In genomic region chr13:112587359-112587766, GRCh38 we compare ENCODE assay signal across 8 cellular contexts. TPM values are rescaled to one million over a fixed set of nuclear protein-coding genes. Genes with fewer than 3 reads are reported as not detected.
A peak's percentile ranks its signal among the peaks of the same experiment; 100 is the strongest.
DNase-seq lines count a peak whose midpoint lies in the region; ATAC-seq lines count a peak whose summit lies in the region.

No MANE protein-coding gene starts in this region.

- peaks cover 3% of the 10 kb centered on the region for H3K27me3 Mint-ChIP-seq in CD4-positive, CD25-positive, alpha-beta regulatory T cell

- H3K9ac ChIP-seq in mucosa of rectum (ENCODE audit: low read depth in 1 of 2, low read length in 2 of 2): peak overlapping the region; percentile 85 to 89

- H3K36me3 ChIP-seq in CD4-positive, CD25-positive, alpha-beta regulatory T cell (ENCODE audit: control insufficient read depth, insufficient read depth, low read length): no peaks in the 10 kb centered on the region
- H3K36me3 ChIP-seq in mucosa of rectum (ENCODE audit: control insufficient read depth in 2 of 2, insufficient read depth in 2 of 2, low read length in 2 of 2): no peaks in the 10 kb centered on the region

- peak; percentile 56 to 57 for ATAC-seq in CD4-positive, CD25-positive, alpha-beta regulatory T cell (ENCODE audit: low read depth in 2 of 2)
- ATAC-seq in HG03457 (IDR thresholded peaks at IDR 0.05; ENCODE audit: unreplicated experiment): peak; percentile 43

- H3K9me3 Mint-ChIP-seq in CD4-positive, CD25-positive, alpha-beta regulatory T cell: peaks cover 0 to 4% (median 0%) of the 10 kb centered on the region in 7 donors

- DNase-seq in CD4-positive, CD25-positive, alpha-beta regulatory T cell: peak; percentile 40 to 61 (median 57)
- DNase-seq in GM19240 (ENCODE audit: insufficient read length, low spot score): peak; percentile 39
- DNase-seq in NOMO-1 (lab: John Stamatoyannopoulos, UW; ENCODE audit: unreplicated experiment in 2 of 2): peak; percentile 71 to 83
- peak; percentile 69 for DNase-seq in activated T-cell treated with anti-CD3 and anti-CD28 coated beads for 24 hours (ENCODE audit: low read depth)
- no peak for DNase-seq in epithelial cell of prostate (ENCODE audit: low read depth, low spot score)
- peak; percentile 50 to 62 for DNase-seq in stimulated activated CD8-positive, alpha-beta memory T cell treated with anti-CD3 and anti-CD28 coated beads, Interleukin-4, amount 100 ng/mL, for 4 hours (ENCODE audit: low read depth in 2 of 2, low spot score in 1 of 2)

- H3K27ac ChIP-seq in CD4-positive, CD25-positive, alpha-beta regulatory T cell (ENCODE audit: insufficient read depth, low read length, poor library complexity, severe bottlenecking): peak overlapping the region; percentile 78
- peak overlapping the region; percentile 91 for H3K27ac ChIP-seq in epithelial cell of prostate
- peak overlapping the region; percentile 95 to 97 for H3K27ac ChIP-seq in mucosa of rectum (ENCODE audit: low read depth in 2 of 2, low read length in 2 of 2)

- H3K4me3 ChIP-seq in CD4-positive, CD25-positive, alpha-beta regulatory T cell (ENCODE audit: low read depth, low read length): peak overlapping the region; percentile 93
- peak overlapping the region; percentile 90 to 92 for H3K4me3 ChIP-seq in mucosa of rectum (ENCODE audit: low read length in 2 of 2)

- H3K4me1 Mint-ChIP-seq in CD4-positive, CD25-positive, alpha-beta regulatory T cell: peaks cover 16 to 54% (median 35%) of the 10 kb centered on the region in 4 donors

- peak overlapping the region; percentile 86 to 99 (median 93) for H3K4me3 Mint-ChIP-seq in CD4-positive, CD25-positive, alpha-beta regulatory T cell

- H3K4me1 ChIP-seq in CD4-positive, CD25-positive, alpha-beta regulatory T cell (ENCODE audit: control insufficient read depth, insufficient read depth, low read length, poor library complexity, severe bottlenecking): peaks cover 30% of the 10 kb centered on the region
- H3K4me1 ChIP-seq in mucosa of rectum (ENCODE audit: control insufficient read depth in 2 of 2, insufficient read depth in 2 of 2, low read length in 2 of 2): peaks cover 6 to 14% of the 10 kb centered on the region in 2 donors

- no peaks in the 10 kb centered on the region for H3K27me3 ChIP-seq in CD4-positive, CD25-positive, alpha-beta regulatory T cell (ENCODE audit: control insufficient read depth, insufficient read depth, low read length)
- no peaks in the 10 kb centered on the region for H3K27me3 ChIP-seq in mucosa of rectum (ENCODE audit: control insufficient read depth in 2 of 2, insufficient read depth in 2 of 2, low read length in 2 of 2)

- H3K9me3 ChIP-seq in CD4-positive, CD25-positive, alpha-beta regulatory T cell (ENCODE audit: control insufficient read depth in 2 of 2, low read length in 2 of 2): no peaks in the 10 kb centered on the region
- no peaks in the 10 kb centered on the region for H3K9me3 ChIP-seq in mucosa of rectum (ENCODE audit: control insufficient read depth in 2 of 2, low read length in 2 of 2)

- peak overlapping the region; percentile 65 to 92 (median 77) for H3K27ac Mint-ChIP-seq in CD4-positive, CD25-positive, alpha-beta regulatory T cell

- H3K36me3 Mint-ChIP-seq in CD4-positive, CD25-positive, alpha-beta regulatory T cell: peaks cover 5% of the 10 kb centered on the region

RNA-seq across cellular contexts. Expression of gene TUBGCP3, which starts 0.6 kb away (rescaled TPM):
- total RNA-seq in CD4-positive, CD25-positive, alpha-beta regulatory T cell: 40.7 TPM
- polyA plus RNA-seq in CD4-positive, CD25-positive, alpha-beta regulatory T cell: 10 to 100 TPM; 10.9 to 15.0 (median 13.3) TPM
